Comparison of ENCODE assay signal across 32 cellular contexts in the genomic region with DNA sequence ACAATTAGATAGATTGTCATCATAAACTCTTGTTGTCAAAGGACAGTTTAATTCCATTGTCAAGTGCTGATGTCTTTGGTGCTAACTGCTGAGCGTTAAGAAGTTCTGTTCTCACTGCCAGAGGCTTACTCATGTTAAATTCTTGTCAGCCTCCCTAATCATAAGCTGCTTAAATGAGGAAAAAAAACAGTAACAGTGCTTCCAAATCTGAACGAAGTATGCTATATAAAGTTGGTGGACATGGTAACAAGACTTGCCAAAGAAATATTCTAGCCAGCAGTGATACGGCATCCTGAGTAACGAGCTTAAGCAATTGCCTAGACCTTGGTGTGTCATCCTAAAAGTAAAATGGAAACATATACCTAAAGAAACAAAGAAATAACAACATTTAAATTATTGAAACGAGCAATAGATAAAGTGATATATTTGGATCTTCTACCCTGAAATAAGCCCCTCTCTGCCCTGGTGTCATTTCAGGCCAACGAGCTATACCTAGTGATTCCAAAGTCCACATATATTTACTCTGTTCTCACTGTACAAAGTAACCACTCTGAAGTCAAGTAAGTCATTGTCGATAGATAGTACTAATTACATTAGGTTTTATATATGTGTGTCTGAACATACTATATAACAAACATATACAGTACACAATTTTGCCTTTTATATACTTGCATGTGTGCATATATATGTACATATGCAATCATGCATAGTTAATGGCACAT.
"Had no signal": no experiment of that assay in that cellular context is flagged by ENCODE, and none has a peak within 500 bp of the region (broad histone marks: within the 10 kb centered on the region; RNA-seq: fewer than 3 reads in every experiment).

No MANE protein-coding gene starts in this region.

- DNase-seq: activated B cell treated with CpG ODN at 0.5 μM for 24 hours; activated CD4-positive, alpha-beta T cell treated with anti-CD3 and anti-CD28 coated beads for 48 hours; activated CD4-positive, alpha-beta T cell treated with anti-CD3 and anti-CD28 coated beads, Interleukin-2, amount 50 U/mL, for 1 hour; activated CD4-positive, alpha-beta T cell treated with anti-CD3 and anti-CD28 coated beads, Interleukin-2, amount 50 U/mL, for 48 hours; activated CD8-positive, alpha-beta memory T cell treated with anti-CD3 and anti-CD28 coated beads for 24 hours; activated CD8-positive, alpha-beta T cell treated with anti-CD3 and anti-CD28 coated beads for 36 hours; activated effector memory CD4-positive, alpha-beta T cell treated with Interleukin-2 at 50 U/mL for 16 hours; activated naive CD4-positive, alpha-beta T cell treated with anti-CD3 and anti-CD28 coated beads for 36 hours; activated naive CD8-positive, alpha-beta T cell treated with anti-CD3 and anti-CD28 coated beads for 36 hours; activated naive CD8-positive, alpha-beta T cell treated with anti-CD3 and anti-CD28 coated beads, Interleukin-2, amount 50 U/mL, for 24 hours; activated T-cell treated with anti-CD3 and anti-CD28 coated beads, Interleukin-2, amount 50 U/mL, for 4 hours; adrenal gland; amygdala; aorta; body of pancreas; caudate nucleus; cortex of kidney; dermis blood vessel endothelial cell; effector CD4-positive, alpha-beta T cell; effector memory CD8-positive, alpha-beta T cell; erythroblast; foreskin keratinocyte; gastrocnemius medialis; glutamatergic neuron; heart left ventricle; T-helper 1 cell; T-helper 17 cell; T1000; WERI-Rb-1 had no signal

- FAIRE-seq: colon had no signal

- H3K27ac ChIP-seq: adrenal gland, body of pancreas, esophagus muscularis mucosa, foreskin keratinocyte, gastrocnemius medialis, heart left ventricle, WERI-Rb-1 had no signal

- H3K9me3 ChIP-seq: adrenal gland, body of pancreas, esophagus muscularis mucosa, gastrocnemius medialis, heart left ventricle had no signal

- H3K27me3 ChIP-seq: adrenal gland, body of pancreas, esophagus muscularis mucosa, foreskin keratinocyte, gastrocnemius medialis, heart left ventricle had no signal

- H3K4me3 ChIP-seq: adrenal gland, body of pancreas, esophagus muscularis mucosa, gastrocnemius medialis, heart left ventricle had no signal

- H3K36me3 ChIP-seq: adrenal gland, esophagus muscularis mucosa, gastrocnemius medialis, heart left ventricle, WERI-Rb-1 had no signal

- ATAC-seq: activated CD8-positive, alpha-beta T cell treated with anti-CD3 and anti-CD28 coated beads for 36 hours; activated naive CD8-positive, alpha-beta T cell treated with anti-CD3 and anti-CD28 coated beads, Interleukin-2, amount 50 U/mL, for 24 hours; activated T-cell treated with anti-CD3 and anti-CD28 coated beads, Interleukin-2, amount 50 U/mL, for 4 hours; activated T-helper 17 cell treated with anti-CD3 and anti-CD28 coated beads, Interleukin-2, amount 50 U/mL, for 72 hours; body of pancreas; effector memory CD8-positive, alpha-beta T cell; foreskin keratinocyte; gastrocnemius medialis; T-helper 17 cell had no signal

- H3K4me1 ChIP-seq: body of pancreas, foreskin keratinocyte, gastrocnemius medialis had no signal
